Comparison of ENCODE assay signal across 13 cellular contexts in genomic region chr5:146427619-146427997, GRCh38. TPM values are rescaled to one million over a fixed set of nuclear protein-coding genes. Genes with fewer than 3 reads are reported as not detected.
DNase-seq lines count a peak whose midpoint lies in the region; ATAC-seq and TF ChIP-seq lines count a peak whose summit lies in the region.
"Had no signal": no experiment of that assay in that cellular context is flagged by ENCODE, and none has a peak within 500 bp of the region (broad histone marks: within the 10 kb centered on the region; RNA-seq: fewer than 3 reads in every experiment).

No MANE protein-coding gene starts in this region.

- no peaks in the 10 kb centered on the region for H3K9me2 ChIP-seq in HCT116 (ENCODE audit: insufficient read depth)

- H2AFZ ChIP-seq in HCT116 (ENCODE audit: low read depth, low read length, poor library complexity, severe bottlenecking) (peak overlapping the region; percentile 87), OCI-LY3 (ENCODE audit: low read depth, low read length) (peak overlapping the region; percentile 67; the same call in 1 of the 2 replicates), neuron (ENCODE audit: low read depth, low read length) (peak overlapping the region; percentile 18)

- H3K9ac ChIP-seq in HCT116 (ENCODE audit: low read length) (no peak overlapping the region), OCI-LY3 (ENCODE audit: low read length) (no peak overlapping the region)

- TF ChIP-seq CTCF in HCT116 (IDR thresholded peaks at IDR 0.05 in 2 of 3, conservative IDR thresholded peaks at IDR 0.05 in 1 of 3; ENCODE audit: borderline replicate concordance in 1 of 3, insufficient read depth in 1 of 3, low read depth in 2 of 3, low read length in 2 of 3) (no peak), OCI-LY3 (IDR thresholded peaks at IDR 0.05; ENCODE audit: low read depth, low read length) (no peak)

- H3K36me3 Mint-ChIP-seq in activated CD8-positive, alpha-beta memory T cell treated with anti-CD3 and anti-CD28 coated beads, Interleukin-2, amount 10 ng/mL, durations not matched to agents 7 days and 5 days: no peaks in the 10 kb centered on the region
- H3K36me3 Mint-ChIP-seq: CD4-positive, CD25-positive, alpha-beta regulatory T cell had no signal

- BruUV-seq in HCT116 (replicated peaks; lab: Mats Ljungman, UMichigan): no TSS peak

- H3K27me3 Mint-ChIP-seq in activated CD8-positive, alpha-beta memory T cell treated with anti-CD3 and anti-CD28 coated beads, Interleukin-2, amount 10 ng/mL, durations not matched to agents 7 days and 5 days: peaks cover 28% of the 10 kb centered on the region

- H3K27ac ChIP-seq in HCT116 (ENCODE audit: low read depth, low read length) (no peak overlapping the region), OCI-LY3 (ENCODE audit: low read length) (no peak overlapping the region)
- H3K27ac ChIP-seq: SJSA1 had no signal

- no peaks in the 10 kb centered on the region for H3K27me3 ChIP-seq in HCT116 (ENCODE audit: insufficient read depth, low read length)
- no peaks in the 10 kb centered on the region for H3K27me3 ChIP-seq in OCI-LY3 (ENCODE audit: low read depth, low read length)
- peaks cover 7% of the 10 kb centered on the region for H3K27me3 ChIP-seq in neuron (ENCODE audit: insufficient read depth, low read length)

- TF ChIP-seq RAD21 in HCT116 (IDR thresholded peaks at IDR 0.05; ENCODE audit: low read depth): no peak

- POLR2A ChIA-PET in HCT116 (lab: Charles Lee): no interaction called here

- TF ChIP-seq POLR2A in HCT116 (IDR thresholded peaks at IDR 0.05; ENCODE audit: borderline replicate concordance, extremely low read depth, insufficient read depth, insufficient read length): no peak

- H3K4me3 ChIP-seq in HCT116 (replicated peaks in 1 of 2; ENCODE audit: low read depth in 1 of 2, low read length in 2 of 2): no peak overlapping the region
- H3K4me3 ChIP-seq in OCI-LY3 (ENCODE audit: low read length): no peak overlapping the region; the same call in 1 of the 2 replicates
- H3K4me3 ChIP-seq in neuron (ENCODE audit: low read length): no peak overlapping the region
- H3K4me3 ChIP-seq: K562, SJSA1 had no signal

- peaks cover 9% of the 10 kb centered on the region for H3K4me1 Mint-ChIP-seq in activated CD8-positive, alpha-beta memory T cell treated with anti-CD3 and anti-CD28 coated beads, Interleukin-2, amount 10 ng/mL, durations not matched to agents 7 days and 5 days

- no peaks in the 10 kb centered on the region for H3K4me1 ChIP-seq in HCT116 (ENCODE audit: control insufficient read depth in 1 of 2, insufficient read depth in 2 of 2, low read length in 2 of 2)
- 0 out of 2 replicates have a peak, but pooled peaks cover 3% of the 10 kb centered on the region for H3K4me1 ChIP-seq in OCI-LY3 (ENCODE audit: low read length)
- no peaks in the 10 kb centered on the region for H3K4me1 ChIP-seq in neuron (ENCODE audit: insufficient read depth, low read length)
- H3K4me1 ChIP-seq: SJSA1 had no signal

- peak overlapping the region; percentile 20 for H3K27ac Mint-ChIP-seq in activated CD8-positive, alpha-beta memory T cell treated with anti-CD3 and anti-CD28 coated beads, Interleukin-2, amount 10 ng/mL, durations not matched to agents 7 days and 5 days
- H3K27ac Mint-ChIP-seq: CD4-positive, CD25-positive, alpha-beta regulatory T cell had no signal

- no peaks in the 10 kb centered on the region for H3K9me3 Mint-ChIP-seq in activated CD8-positive, alpha-beta memory T cell treated with anti-CD3 and anti-CD28 coated beads, Interleukin-2, amount 10 ng/mL, durations not matched to agents 7 days and 5 days (ENCODE audit: low read depth)
- H3K9me3 Mint-ChIP-seq: CD4-positive, CD25-positive, alpha-beta regulatory T cell had no signal

- H3K4me2 ChIP-seq in HCT116 (ENCODE audit: low read length) (no peak overlapping the region), OCI-LY3 (ENCODE audit: low read length) (peak overlapping the region; percentile 37)

- H3K79me2 ChIP-seq in HCT116 (ENCODE audit: insufficient read depth, low read length): no peaks in the 10 kb centered on the region
- no peaks in the 10 kb centered on the region for H3K79me2 ChIP-seq in OCI-LY3 (ENCODE audit: low read length)

- ATAC-seq in activated CD8-positive, alpha-beta memory T cell treated with anti-CD3 and anti-CD28 coated beads, Interleukin-2, amount 10 ng/mL, durations not matched to agents 7 days and 5 days: no peak
- peak; percentile 46 for ATAC-seq in HCT116
- no peak for ATAC-seq in HG03135 (IDR thresholded peaks at IDR 0.05; ENCODE audit: unreplicated experiment)
- no peak for ATAC-seq in left colon
- ATAC-seq in HG03521 (IDR thresholded peaks at IDR 0.05; ENCODE audit: unreplicated experiment): no peak

- CTCF ChIA-PET in activated CD8-positive, alpha-beta memory T cell treated with anti-CD3 and anti-CD28 coated beads, Interleukin-2, amount 10 ng/mL, durations not matched to agents 7 days and 5 days (lab: Charles Lee): interaction anchor here (0.7 to 2.8 kb wide), 7 partner anchors 10 to 262 kb away, joined by 3 to 12 read pairs (median 4); partner anchors contain the start of gene TCERG1
- CTCF ChIA-PET in HCT116 (lab: Charles Lee): interaction anchor here (0.6 to 1.2 kb wide), 4 partner anchors 12 to 389 kb away, joined by 3 read pairs; partner anchors contain the start of gene TCERG1

- H3K4me3 Mint-ChIP-seq in activated CD8-positive, alpha-beta memory T cell treated with anti-CD3 and anti-CD28 coated beads, Interleukin-2, amount 10 ng/mL, durations not matched to agents 7 days and 5 days: no peak overlapping the region
- H3K4me3 Mint-ChIP-seq: CD4-positive, CD25-positive, alpha-beta regulatory T cell had no signal

- RAD21 ChIA-PET in HCT116 (lab: Charles Lee; ENCODE audit: low non-redundant PET in 1 of 2, low total read pairs in 2 of 2, uncharacterized antibody in 2 of 2, unreplicated experiment in 2 of 2): interaction anchor here in 1 of 2 experiments (0.6 kb wide), 1 partner anchor 1022 kb away, joined by 3 read pairs; no protein-coding TSS in a partner anchor

- H3K9me3 ChIP-seq in HCT116 (ENCODE audit: control insufficient read depth in 1 of 2, insufficient read depth in 1 of 2, low read depth in 1 of 2, low read length in 2 of 2) (no peaks in the 10 kb centered on the region), OCI-LY3 (ENCODE audit: insufficient read depth, low read length) (no peaks in the 10 kb centered on the region), neuron (ENCODE audit: low read length) (no peaks in the 10 kb centered on the region)
- H3K9me3 ChIP-seq: SJSA1 had no signal

- H3K36me3 ChIP-seq in HCT116 (ENCODE audit: control insufficient read depth in 1 of 2, insufficient read depth in 2 of 2, low read length in 2 of 2): no peaks in the 10 kb centered on the region
- H3K36me3 ChIP-seq in OCI-LY3 (replicated peaks; ENCODE audit: low read depth, low read length): no peaks in the 10 kb centered on the region
- no peaks in the 10 kb centered on the region for H3K36me3 ChIP-seq in neuron (ENCODE audit: insufficient read depth, low read length)
- H3K36me3 ChIP-seq: SJSA1 had no signal

- no peak for DNase-seq in activated CD8-positive, alpha-beta memory T cell treated with anti-CD3 and anti-CD28 coated beads, Interleukin-2, amount 10 ng/mL, durations not matched to agents 7 days and 5 days
- DNase-seq in activated CD8-positive, alpha-beta memory T cell treated with anti-CD3 and anti-CD28 coated beads for 24 hours: no peak
- DNase-seq in HCT116 (ENCODE audit: low read depth, low spot score) (no peak), left colon (no peak)
- DNase-seq: GOT3, NCI-H524 treated with DMSO at 0.1 percent for 48 hours had no signal

- H4K20me1 ChIP-seq in HCT116 (ENCODE audit: insufficient read depth) (no peaks in the 10 kb centered on the region), OCI-LY3 (ENCODE audit: insufficient read depth, low read length) (no peaks in the 10 kb centered on the region)

- intact Hi-C loops in HCT116 (cut with micrococcal nuclease): loop anchor here (1.0 to 10.0 kb wide), 5 partner anchors 136 to 730 kb away; no protein-coding TSS in a partner anchor
- intact Hi-C loops in left colon (cut with DNase I, micrococcal nuclease): loop anchor here in 1 of 2 donors (5.0 kb wide), 1 partner anchor 135 kb away; no protein-coding TSS in a partner anchor

TF ChIP-seq in HCT116, 20 proteins besides CTCF, POLR2A, EP300 and RAD21 (continues in another document):
- TF ChIP-seq, protein P1, sequence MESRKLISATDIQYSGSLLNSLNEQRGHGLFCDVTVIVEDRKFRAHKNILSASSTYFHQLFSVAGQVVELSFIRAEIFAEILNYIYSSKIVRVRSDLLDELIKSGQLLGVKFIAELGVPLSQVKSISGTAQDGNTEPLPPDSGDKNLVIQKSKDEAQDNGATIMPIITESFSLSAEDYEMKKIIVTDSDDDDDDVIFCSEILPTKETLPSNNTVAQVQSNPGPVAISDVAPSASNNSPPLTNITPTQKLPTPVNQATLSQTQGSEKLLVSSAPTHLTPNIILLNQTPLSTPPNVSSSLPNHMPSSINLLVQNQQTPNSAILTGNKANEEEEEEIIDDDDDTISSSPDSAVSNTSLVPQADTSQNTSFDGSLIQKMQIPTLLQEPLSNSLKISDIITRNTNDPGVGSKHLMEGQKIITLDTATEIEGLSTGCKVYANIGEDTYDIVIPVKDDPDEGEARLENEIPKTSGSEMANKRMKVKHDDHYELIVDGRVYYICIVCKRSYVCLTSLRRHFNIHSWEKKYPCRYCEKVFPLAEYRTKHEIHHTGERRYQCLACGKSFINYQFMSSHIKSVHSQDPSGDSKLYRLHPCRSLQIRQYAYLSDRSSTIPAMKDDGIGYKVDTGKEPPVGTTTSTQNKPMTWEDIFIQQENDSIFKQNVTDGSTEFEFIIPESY (IDR thresholded peaks at IDR 0.05; ENCODE audit: extremely low read depth, insufficient replicate concordance, low read length): no peak
- TF ChIP-seq ELF1 (IDR thresholded peaks at IDR 0.05; ENCODE audit: borderline replicate concordance, low read depth) (no peak), JUND (IDR thresholded peaks at IDR 0.05) (no peak)

RNA-seq across cellular contexts. Expression of gene TCERG1, which starts 19.5 kb away (rescaled TPM):
- 100 to 1,000 TPM; 103 to 104 TPM for total RNA-seq in activated CD8-positive, alpha-beta memory T cell treated with anti-CD3 and anti-CD28 coated beads, Interleukin-2, amount 10 ng/mL, durations not matched to agents 7 days and 5 days
- total RNA-seq in HCT116 (2021; ENCODE audit: unreplicated experiment) (83.5 TPM), left colon (10 to 100 TPM; 46.0 to 54.1 TPM)
- polyA plus RNA-seq in HCT116 (2012): 32.1 and 37.9 TPM in 2 replicates

Comparison
In these comparisons a context has a peak if more than half of its experiments do, and no peak if none do; other contexts are left out.
1. H2AFZ ChIP-seq: peak in every context shown above with its lines; median percentile 87 in HCT116; 67 in OCI-LY3; 18 in neuron.